Comparison of ENCODE assay signal across 17 cellular contexts in the genomic region with DNA sequence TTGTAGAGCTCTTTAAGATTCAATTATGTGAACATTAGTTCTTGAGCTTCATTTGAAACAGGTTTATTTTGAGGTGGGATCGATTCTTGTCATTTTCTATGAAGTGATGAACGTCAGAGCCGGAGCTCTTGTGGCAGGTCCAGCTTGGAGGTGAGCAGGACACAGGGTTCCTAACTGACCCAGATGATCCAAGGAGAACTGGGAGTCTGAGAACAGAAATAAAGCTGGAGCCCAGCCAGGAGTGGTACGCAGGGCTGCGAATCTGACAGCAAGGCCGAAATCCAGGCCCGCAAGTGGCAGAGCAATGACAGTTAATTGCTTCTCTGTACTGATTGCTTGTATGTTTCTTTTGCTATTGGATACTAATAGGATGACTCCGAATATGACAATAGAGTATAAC. TPM values are rescaled to one million over a fixed set of nuclear protein-coding genes. Genes with fewer than 3 reads are reported as not detected.
DNase-seq lines count a peak whose midpoint lies in the region; ATAC-seq and TF ChIP-seq lines count a peak whose summit lies in the region.
"Had no signal": no experiment of that assay in that cellular context is flagged by ENCODE, and none has a peak within 500 bp of the region (broad histone marks: within the 10 kb centered on the region; RNA-seq: fewer than 3 reads in every experiment).

No MANE protein-coding gene starts in this region.

- ATAC-seq in GM23338 (no peak), WTC11 (no peak), HG03097 (IDR thresholded peaks at IDR 0.05; ENCODE audit: low FRiP score, unreplicated experiment) (no peak)
- ATAC-seq: CD8-positive, alpha-beta T cell; HCT116 had no signal

- no peak for DNase-seq in GM23338 (ENCODE audit: low spot score)
- DNase-seq in WTC11 (ENCODE audit: low spot score), result no peak
- DNase-seq in neural progenitor cell (ENCODE audit: low spot score), result no peak
- no peak for DNase-seq in NCI-H2107 treated with DMSO at 0.1 percent for 48 hours (lab: John Stamatoyannopoulos, UW; ENCODE audit: unreplicated experiment)
- DNase-seq in GF-D8 (lab: John Stamatoyannopoulos, UW), result no peak
- no peak for DNase-seq in GM19240 (ENCODE audit: insufficient read length, low spot score)
- DNase-seq: CD8-positive, alpha-beta T cell; COR-L47; DMS153; DMS79 treated with DMSO at 0.1 percent for 48 hours; EL had no signal

- H4K20me1 ChIP-seq in GM23338 (replicated peaks; ENCODE audit: insufficient read depth), result no peaks in the 10 kb centered on the region; the same call in 1 of the 2 replicates
- peaks cover 55% of the 10 kb centered on the region for H4K20me1 ChIP-seq in neural progenitor cell (ENCODE audit: low read depth)

- H3F3A ChIP-seq in GM23338 (replicated peaks; ENCODE audit: low read depth) (no peaks in the 10 kb centered on the region), neural progenitor cell (ENCODE audit: low read depth) (peaks cover 63% of the 10 kb centered on the region)

- H3K4me1 ChIP-seq in GM23338 (ENCODE audit: insufficient read depth), result peaks cover 37% of the 10 kb centered on the region
- H3K4me1 ChIP-seq in HUES6 (ENCODE audit: control insufficient read depth, insufficient read depth, low read length), result peaks cover 49% of the 10 kb centered on the region
- H3K4me1 ChIP-seq in neural progenitor cell, result peaks cover 63% of the 10 kb centered on the region

- H3K27me3 ChIP-seq in GM23338 (ENCODE audit: insufficient read depth) (peaks cover 5% of the 10 kb centered on the region; the same call in 1 of the 2 replicates), HUES6 (ENCODE audit: control insufficient read depth, insufficient read depth, low read length) (no peaks in the 10 kb centered on the region), neural progenitor cell (no peaks in the 10 kb centered on the region)

- H3K9me2 ChIP-seq in GM23338 (ENCODE audit: insufficient read depth), result no peaks in the 10 kb centered on the region

- H3K4me1 Mint-ChIP-seq in GM23338 (peaks cover 34% of the 10 kb centered on the region), WTC11 (peaks cover 40% of the 10 kb centered on the region), neural progenitor cell (peaks cover 30% of the 10 kb centered on the region)
- H3K4me1 Mint-ChIP-seq: IgD-negative memory B cell had no signal

- peak overlapping the region; percentile 16 for H3K27ac ChIP-seq in GM23338 (ENCODE audit: low read depth)
- 0 out of 2 replicates have a peak overlapping the region, but pooled peaks have one; percentile 67 for H3K27ac ChIP-seq in HUES6 (ENCODE audit: low read depth, low read length)
- H3K27ac ChIP-seq in neural progenitor cell, result peak overlapping the region; percentile 80
- H3K27ac ChIP-seq: HL-60 had no signal

- H3K4me3 Mint-ChIP-seq in GM23338, result no peak overlapping the region
- H3K4me3 Mint-ChIP-seq in WTC11, result no peak overlapping the region
- no peak overlapping the region for H3K4me3 Mint-ChIP-seq in neural progenitor cell
- H3K4me3 Mint-ChIP-seq: CD14-positive monocyte; CD8-positive, alpha-beta T cell; IgD-negative memory B cell had no signal

- H3K27ac Mint-ChIP-seq in GM23338 (no peak overlapping the region), WTC11 (peak overlapping the region; percentile 84), neural progenitor cell (no peak overlapping the region)
- H3K27ac Mint-ChIP-seq: CD14-positive monocyte; CD8-positive, alpha-beta T cell; IgD-negative memory B cell had no signal

- H3K27me3 Mint-ChIP-seq in GM23338 (ENCODE audit: insufficient read depth, low read depth, poor library complexity) (peaks cover 6% of the 10 kb centered on the region), WTC11 (ENCODE audit: low read depth) (peaks cover 17% of the 10 kb centered on the region), neural progenitor cell (ENCODE audit: insufficient read depth, low read depth) (no peaks in the 10 kb centered on the region)

- H3K36me3 ChIP-seq in GM23338 (ENCODE audit: insufficient read depth) (no peaks in the 10 kb centered on the region), HUES6 (ENCODE audit: control insufficient read depth, insufficient read depth, low read length) (no peaks in the 10 kb centered on the region), neural progenitor cell (no peaks in the 10 kb centered on the region)

- H3K4me2 ChIP-seq in GM23338, result peak overlapping the region; percentile 61
- H3K4me2 ChIP-seq in neural progenitor cell, result no peak overlapping the region

- H3K9me3 ChIP-seq in HUES6 (ENCODE audit: control insufficient read depth, insufficient read depth, low read depth, low read length) (no peaks in the 10 kb centered on the region), neural progenitor cell (ENCODE audit: low read depth) (no peaks in the 10 kb centered on the region)

- H3K9ac ChIP-seq in HUES6 (ENCODE audit: low read length) (no peak overlapping the region), neural progenitor cell (no peak overlapping the region)

- CTCF ChIA-PET in WTC11 (lab: Charles Lee), result no interaction called here

- H2AFZ ChIP-seq in GM23338 (no peak overlapping the region), neural progenitor cell (replicated peaks) (no peak overlapping the region)

- 0 out of 2 replicates have a peak, but pooled peaks cover 6% of the 10 kb centered on the region for H3K79me2 ChIP-seq in GM23338 (replicated peaks; ENCODE audit: insufficient read depth)
- H3K79me2 ChIP-seq in neural progenitor cell (ENCODE audit: low read depth), result peaks cover 96% of the 10 kb centered on the region

- no peaks in the 10 kb centered on the region for H3K9me3 Mint-ChIP-seq in GM23338
- no peaks in the 10 kb centered on the region for H3K9me3 Mint-ChIP-seq in WTC11
- peaks cover 3% of the 10 kb centered on the region for H3K9me3 Mint-ChIP-seq in neural progenitor cell
- H3K9me3 Mint-ChIP-seq: CD14-positive monocyte; CD8-positive, alpha-beta T cell; IgD-negative memory B cell had no signal

- H3K4me3 ChIP-seq in GM23338 (peak overlapping the region; percentile 15; the same call in 1 of the 2 replicates), HUES6 (ENCODE audit: low read depth, low read length) (no peak overlapping the region), neural progenitor cell (no peak overlapping the region)

- TF ChIP-seq CTCF in GM23338 (conservative IDR thresholded peaks at IDR 0.05; ENCODE audit: low read depth in 2 of 2), result no peak
- TF ChIP-seq CTCF in WTC11 (IDR thresholded peaks at IDR 0.05), result no peak
- TF ChIP-seq CTCF in neural progenitor cell (IDR thresholded peaks at IDR 0.05), result no peak

- H3K36me3 Mint-ChIP-seq in GM23338 (ENCODE audit: low read depth) (no peaks in the 10 kb centered on the region), WTC11 (no peaks in the 10 kb centered on the region), neural progenitor cell (peaks cover 4% of the 10 kb centered on the region)
- H3K36me3 Mint-ChIP-seq: CD14-positive monocyte; CD8-positive, alpha-beta T cell; IgD-negative memory B cell had no signal

- POLR2A ChIA-PET in WTC11 (lab: Charles Lee), result no interaction called here

TF ChIP-seq in GM23338, 12 proteins besides CTCF, POLR2A, EP300 and RAD21 (continues in another document):
- TF ChIP-seq CREB1 (CRISPR knock-in tag; IDR thresholded peaks at IDR 0.05; ENCODE audit: low read depth) (no peak), ZNF331 (CRISPR knock-in tag; IDR thresholded peaks at IDR 0.05; ENCODE audit: low read depth) (no peak), EZH2 (IDR thresholded peaks at IDR 0.05; ENCODE audit: low read depth, unreplicated experiment) (no peak), JUNB (IDR thresholded peaks at IDR 0.05; ENCODE audit: unreplicated experiment) (no peak)

TF ChIP-seq in WTC11, 78 proteins besides CTCF, POLR2A, EP300 and RAD21 (continues in another document):
- TF ChIP-seq GRHL2 (CRISPR knock-in tag; IDR thresholded peaks at IDR 0.05; ENCODE audit: insufficient replicate concordance, severe bottlenecking) (no peak), SMAD3 (CRISPR knock-in tag; IDR thresholded peaks at IDR 0.05; ENCODE audit: borderline replicate concordance) (no peak), ZNF396 (CRISPR knock-in tag; IDR thresholded peaks at IDR 0.05; ENCODE audit: borderline replicate concordance) (no peak), ESRRA (CRISPR knock-in tag; IDR thresholded peaks at IDR 0.05; ENCODE audit: borderline replicate concordance) (no peak), IRF1 (CRISPR knock-in tag; IDR thresholded peaks at IDR 0.05) (no peak), CBFB (CRISPR knock-in tag; IDR thresholded peaks at IDR 0.05; ENCODE audit: low read depth) (no peak), FOXK1 (CRISPR knock-in tag; IDR thresholded peaks at IDR 0.05) (no peak)
- TF ChIP-seq, protein P1, sequence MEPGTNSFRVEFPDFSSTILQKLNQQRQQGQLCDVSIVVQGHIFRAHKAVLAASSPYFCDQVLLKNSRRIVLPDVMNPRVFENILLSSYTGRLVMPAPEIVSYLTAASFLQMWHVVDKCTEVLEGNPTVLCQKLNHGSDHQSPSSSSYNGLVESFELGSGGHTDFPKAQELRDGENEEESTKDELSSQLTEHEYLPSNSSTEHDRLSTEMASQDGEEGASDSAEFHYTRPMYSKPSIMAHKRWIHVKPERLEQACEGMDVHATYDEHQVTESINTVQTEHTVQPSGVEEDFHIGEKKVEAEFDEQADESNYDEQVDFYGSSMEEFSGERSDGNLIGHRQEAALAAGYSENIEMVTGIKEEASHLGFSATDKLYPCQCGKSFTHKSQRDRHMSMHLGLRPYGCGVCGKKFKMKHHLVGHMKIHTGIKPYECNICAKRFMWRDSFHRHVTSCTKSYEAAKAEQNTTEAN (CRISPR knock-in tag; IDR thresholded peaks at IDR 0.05), result no peak

RNA-seq across cellular contexts. Expression of gene EML1, which starts 46.5 kb away (rescaled TPM):
- total RNA-seq in GM23338 (2014; rRNA removed; shearing (Covaris generic)), result 18.1 and 24.1 TPM in 2 replicates
- polyA plus RNA-seq in GM23338 (2016; fragmentation: Nextera tagmentation; extraction: Ambion mirVana), result 4.7 and 7.0 TPM in 2 replicates
- total RNA-seq in WTC11 (2021), result 10.9 to 16.1 TPM (median 11.4 TPM) in 3 replicates
- 47.7 and 57.2 TPM in 2 replicates for total RNA-seq in neural progenitor cell (ENCODE audit: low replicate concordance)
- total RNA-seq: CD8-positive, alpha-beta T cell had no signal
- polyA plus RNA-seq: CD14-positive monocyte, IgD-negative memory B cell had no signal

Comparison
In these comparisons a context has a peak if more than half of its experiments do, and no peak if none do; other contexts are left out.
1. H3K27ac ChIP-seq: peak in every context shown above with its lines; median percentile 80 in neural progenitor cell; 67 in HUES6; 16 in GM23338.